Comparison of ENCODE assay signal across 16 cellular contexts in the genomic region with DNA sequence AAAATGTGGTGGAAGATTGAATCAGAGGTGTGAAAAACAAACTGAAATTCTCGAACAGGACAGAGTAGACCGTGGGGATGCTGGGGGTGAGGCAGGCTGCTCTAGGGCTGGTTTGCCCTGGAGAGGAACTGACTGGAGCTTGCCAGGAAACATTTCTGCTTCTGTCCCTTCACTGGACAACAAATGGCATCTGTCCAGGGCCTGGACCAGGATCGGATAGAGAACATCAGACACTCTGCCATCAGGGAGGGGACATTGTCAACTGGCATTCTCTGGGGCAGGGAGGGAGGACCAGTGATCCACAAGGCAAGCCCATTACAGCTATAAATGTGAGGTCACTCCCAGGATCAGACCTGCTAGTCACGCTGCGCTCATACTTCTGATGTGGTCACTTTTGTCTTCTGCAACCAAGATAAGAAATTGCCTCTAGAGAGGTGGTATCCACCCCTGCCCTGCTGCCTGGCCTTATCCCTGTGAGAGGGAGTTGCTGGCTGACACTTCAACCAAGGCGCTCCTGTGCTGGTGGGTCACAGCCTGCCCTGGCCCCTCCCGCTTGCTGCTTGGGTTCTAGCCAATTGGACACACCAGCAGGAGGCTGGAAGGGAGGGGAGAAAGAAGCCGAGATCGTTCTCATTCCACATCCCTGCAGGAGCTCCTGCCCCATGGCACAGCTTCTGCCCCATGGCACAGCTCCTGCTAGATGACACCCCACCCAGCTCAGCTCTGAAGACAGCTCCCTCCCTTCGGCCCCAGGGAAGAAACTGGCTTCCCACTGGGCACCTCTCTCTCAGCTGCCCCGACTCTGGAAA. TPM values are rescaled to one million over a fixed set of nuclear protein-coding genes. Genes with fewer than 3 reads are reported as not detected.
DNase-seq lines count a peak whose midpoint lies in the region; ATAC-seq and TF ChIP-seq lines count a peak whose summit lies in the region.
"Had no signal": no experiment of that assay in that cellular context is flagged by ENCODE, and none has a peak within 500 bp of the region (broad histone marks: within the 10 kb centered on the region; RNA-seq: fewer than 3 reads in every experiment).

No MANE protein-coding gene starts in this region.

- H3K27me3 ChIP-seq in PC-3 (ENCODE audit: low read length) = no peaks in the 10 kb centered on the region
- no peaks in the 10 kb centered on the region for H3K27me3 ChIP-seq in SK-N-SH (ENCODE audit: insufficient read depth)
- H3K27me3 ChIP-seq: ascending aorta had no signal

- H3K4me1 ChIP-seq in PC-3 (ENCODE audit: insufficient read depth, low read length) (no peaks in the 10 kb centered on the region), SK-N-SH (ENCODE audit: control insufficient read depth in 1 of 2, insufficient read depth in 2 of 2, low read depth in 1 of 2, low read length in 1 of 2) (peaks cover 0 to 5% of the 10 kb centered on the region in 2 experiments; a peak in 1 of 4 replicates)
- H3K4me1 ChIP-seq: ascending aorta, psoas muscle, transverse colon had no signal

- H3F3A ChIP-seq in PC-3 (ENCODE audit: low read length, unreplicated experiment) (no peaks in the 10 kb centered on the region), SK-N-SH (replicated peaks; ENCODE audit: insufficient read depth) (no peaks in the 10 kb centered on the region)

- BruUV-seq in PC-3 (replicated peaks; lab: Mats Ljungman, UMichigan) = no TSS peak

- H3K36me3 Mint-ChIP-seq in T-helper 2 cell treated with Interferon-gamma antibody and Interleukin-4, amounts not matched to agents 5 μg/mL and 100 μg/mL, for 36 hours (ENCODE audit: low read depth) = no peaks in the 10 kb centered on the region
- H3K36me3 Mint-ChIP-seq: immature natural killer cell had no signal

- peak; percentile 35; the same call in 1 of the 2 replicates for ATAC-seq in PC-3

- no peak overlapping the region for H2AFZ ChIP-seq in PC-3 (ENCODE audit: low read length)
- no peak overlapping the region for H2AFZ ChIP-seq in SK-N-SH (ENCODE audit: low read depth)

- DNase-seq in CMK (ENCODE audit: low read depth) = peak; percentile 49
- no peak for DNase-seq in PC-3
- peak; percentile 23 for DNase-seq in fibroblast of the aortic adventitia (ENCODE audit: low read depth)
- DNase-seq in midbrain (lab: John Stamatoyannopoulos, UW) = peak; percentile 30
- DNase-seq in SK-N-SH = no peak
- no peak for DNase-seq in activated CD8-positive, alpha-beta memory T cell treated with anti-CD3 and anti-CD28 coated beads, Interleukin-2, amount 50 U/mL, for 48 hours
- no peak for DNase-seq in GDM1 (lab: John Stamatoyannopoulos, UW)
- DNase-seq in T-helper 2 cell treated with Interferon-gamma antibody and Interleukin-4, amounts not matched to agents 5 μg/mL and 100 μg/mL, for 36 hours (ENCODE audit: low spot score) = no peak
- DNase-seq: activated CD4-positive, alpha-beta T cell treated with anti-CD3 and anti-CD28 coated beads for 1 hour; activated T-cell treated with anti-CD3 and anti-CD28 coated beads, Interleukin-2, amount 50 U/mL, for 48 hours; immature natural killer cell; NCI-H1092; psoas muscle; stimulated activated CD4-positive, alpha-beta T cell treated with anti-CD3 and anti-CD28 coated beads, Interleukin-1b, Interleukin-23, amount 100 ng/mL, for 48 hours; transverse colon had no signal

- no peaks in the 10 kb centered on the region for H3K9me3 Mint-ChIP-seq in T-helper 2 cell treated with Interferon-gamma antibody and Interleukin-4, amounts not matched to agents 5 μg/mL and 100 μg/mL, for 36 hours
- H3K9me3 Mint-ChIP-seq: immature natural killer cell had no signal

- no peaks in the 10 kb centered on the region for H3K4me1 Mint-ChIP-seq in T-helper 2 cell treated with Interferon-gamma antibody and Interleukin-4, amounts not matched to agents 5 μg/mL and 100 μg/mL, for 36 hours (ENCODE audit: low read depth)
- H3K4me1 Mint-ChIP-seq: immature natural killer cell had no signal

- no peak overlapping the region for H3K4me2 ChIP-seq in PC-3 (ENCODE audit: low read length)
- H3K4me2 ChIP-seq in SK-N-SH = no peak overlapping the region

- H3K36me3 ChIP-seq in PC-3 (ENCODE audit: low read depth, low read length) (no peaks in the 10 kb centered on the region), SK-N-SH (replicated peaks in 1 of 2; ENCODE audit: control insufficient read depth in 1 of 2, insufficient read depth in 2 of 2, low read length in 1 of 2) (no peaks in the 10 kb centered on the region)
- H3K36me3 ChIP-seq: ascending aorta, transverse colon had no signal

- no peak overlapping the region for H3K4me3 Mint-ChIP-seq in T-helper 2 cell treated with Interferon-gamma antibody and Interleukin-4, amounts not matched to agents 5 μg/mL and 100 μg/mL, for 36 hours
- H3K4me3 Mint-ChIP-seq: immature natural killer cell had no signal

- POLR2A ChIA-PET in PC-3 (lab: Charles Lee; ENCODE audit: unreplicated experiment) (no interaction called here), SK-N-SH (lab: Yijun Ruan, JAX) (no interaction called here)

- 64% methylated on average over 9 of the region's 11 CpGs for WGBS in SK-N-SH (ENCODE audit: low lambda C conversion rate)

- TF ChIP-seq RAD21 in SK-N-SH (IDR thresholded peaks at IDR 0.05; ENCODE audit: low read length) = no peak

- TF ChIP-seq EP300 in SK-N-SH (IDR thresholded peaks at IDR 0.05; ENCODE audit: borderline replicate concordance in 1 of 2, low read depth in 1 of 2, low read length in 1 of 2) = no peak

- no peak overlapping the region for H3K27ac ChIP-seq in PC-3 (ENCODE audit: low read length)
- H3K27ac ChIP-seq in SK-N-SH (ENCODE audit: low read depth in 2 of 2, low read length in 1 of 2) = no peak overlapping the region
- H3K27ac ChIP-seq: ascending aorta, psoas muscle, transverse colon had no signal

- no peaks in the 10 kb centered on the region for H3K79me2 ChIP-seq in PC-3 (ENCODE audit: low read length)
- H3K79me2 ChIP-seq in SK-N-SH (ENCODE audit: insufficient read depth) = no peaks in the 10 kb centered on the region

- no peaks in the 10 kb centered on the region for H4K20me1 ChIP-seq in PC-3 (ENCODE audit: low read length)
- H4K20me1 ChIP-seq in SK-N-SH (ENCODE audit: insufficient read depth) = no peaks in the 10 kb centered on the region

- peaks cover 3% of the 10 kb centered on the region for H3K27me3 Mint-ChIP-seq in T-helper 2 cell treated with Interferon-gamma antibody and Interleukin-4, amounts not matched to agents 5 μg/mL and 100 μg/mL, for 36 hours (ENCODE audit: low read depth)

- H3K4me3 ChIP-seq in PC-3 (ENCODE audit: low read length) (no peak overlapping the region), fibroblast of the aortic adventitia (ENCODE audit: low read depth, low read length) (no peak overlapping the region), SK-N-SH (ENCODE audit: low read depth in 2 of 2, low read length in 1 of 2) (no peak overlapping the region)
- H3K4me3 ChIP-seq: ascending aorta, psoas muscle, transverse colon had no signal

- H3K9me2 ChIP-seq in PC-3 (replicated peaks; ENCODE audit: low read length) (no peaks in the 10 kb centered on the region), SK-N-SH (no peaks in the 10 kb centered on the region)

- no peak for TF ChIP-seq CTCF in PC-3 (conservative IDR thresholded peaks at IDR 0.05; ENCODE audit: low read depth, low read length)
- no peak for TF ChIP-seq CTCF in fibroblast of the aortic adventitia (IDR thresholded peaks at IDR 0.05; ENCODE audit: insufficient read depth, low read length)
- no peak for TF ChIP-seq CTCF in SK-N-SH (IDR thresholded peaks at IDR 0.05)

- CTCF ChIA-PET in PC-3 (lab: Charles Lee) = interaction anchor here (0.7 kb wide), 1 partner anchor 184 kb away, joined by 11 read pairs; no protein-coding TSS in a partner anchor
- CTCF ChIA-PET in SK-N-SH (lab: Yijun Ruan, JAX) = interaction anchor here (0.9 to 14.3 kb wide), 8 partner anchors 8 to 522 kb away, joined by 3 to 214 read pairs (median 7); a partner anchor contains a TSS

- H3K9me3 ChIP-seq in PC-3 (ENCODE audit: low read length) = no peaks in the 10 kb centered on the region
- no peaks in the 10 kb centered on the region for H3K9me3 ChIP-seq in SK-N-SH
- H3K9me3 ChIP-seq: ascending aorta, psoas muscle, transverse colon had no signal

- H3K27ac Mint-ChIP-seq in T-helper 2 cell treated with Interferon-gamma antibody and Interleukin-4, amounts not matched to agents 5 μg/mL and 100 μg/mL, for 36 hours = no peak overlapping the region
- H3K27ac Mint-ChIP-seq: immature natural killer cell had no signal

- intact Hi-C loops in PC-3 (cut with micrococcal nuclease) = no loop called here

- H3K9ac ChIP-seq in PC-3 (ENCODE audit: low read length) (no peak overlapping the region), SK-N-SH (no peak overlapping the region)

TF ChIP-seq in SK-N-SH, 30 proteins besides CTCF, POLR2A, EP300 and RAD21 (continues in another document):
- no peak for TF ChIP-seq RCOR1 (IDR thresholded peaks at IDR 0.05; ENCODE audit: low read length)
- no peak for TF ChIP-seq ELF1 (IDR thresholded peaks at IDR 0.05)
- no peak for TF ChIP-seq NFIC (IDR thresholded peaks at IDR 0.05; ENCODE audit: borderline replicate concordance)
- no peak for TF ChIP-seq TEAD4 (IDR thresholded peaks at IDR 0.05; ENCODE audit: borderline replicate concordance, insufficient read depth)
- no peak for TF ChIP-seq GATA2 (CRISPR knock-in tag; IDR thresholded peaks at IDR 0.05)
- TF ChIP-seq, protein P1, sequence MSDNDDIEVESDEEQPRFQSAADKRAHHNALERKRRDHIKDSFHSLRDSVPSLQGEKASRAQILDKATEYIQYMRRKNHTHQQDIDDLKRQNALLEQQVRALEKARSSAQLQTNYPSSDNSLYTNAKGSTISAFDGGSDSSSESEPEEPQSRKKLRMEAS (IDR thresholded peaks at IDR 0.05; ENCODE audit: low read depth) = no peak
- TF ChIP-seq MXI1 (IDR thresholded peaks at IDR 0.05; ENCODE audit: low read depth, low read length) = no peak
- no peak for TF ChIP-seq TAF1 (IDR thresholded peaks at IDR 0.05; ENCODE audit: borderline replicate concordance, low read depth, low read length)
- TF ChIP-seq SIN3A (IDR thresholded peaks at IDR 0.05; ENCODE audit: borderline replicate concordance, low read depth, low read length) = no peak
- TF ChIP-seq POLR2AphosphoS5 (IDR thresholded peaks at IDR 0.05; ENCODE audit: low read depth, low read length) = no peak

RNA-seq across cellular contexts. Expression of a gene that starts 8.7 kb away (rescaled TPM):
- total RNA-seq in PC-3 (2014; rRNA removed) = not detected in 2 replicates
- not detected in 2 replicates for total RNA-seq in fibroblast of the aortic adventitia (ENCODE audit: low replicate concordance)
- not detected in 2 replicates for polyA plus RNA-seq in SK-N-SH (2012; rRNA removed)
- polyA plus RNA-seq in SK-N-SH (2012; cell fraction: cytosol; rRNA removed) = not detected in 2 replicates
- 0.11 and 0.17 TPM in 2 replicates for polyA plus RNA-seq in SK-N-SH (2012; cell fraction: nucleus; rRNA removed)
- total RNA-seq: ascending aorta had no signal

RNA-seq across cellular contexts. Expression of a gene that starts 44.0 kb away (rescaled TPM):
- total RNA-seq in PC-3 (2014; rRNA removed) (22.8 and 24.5 TPM in 2 replicates), fibroblast of the aortic adventitia (ENCODE audit: low replicate concordance) (24.9 and 36.3 TPM in 2 replicates)
- 16.4 and 17.9 TPM in 2 replicates for polyA plus RNA-seq in SK-N-SH (2012; rRNA removed)
- polyA plus RNA-seq in SK-N-SH (2012; cell fraction: cytosol; rRNA removed) = 7.1 and 10.7 TPM in 2 replicates
- polyA plus RNA-seq in SK-N-SH (2012; cell fraction: nucleus; rRNA removed) = 48.6 and 53.9 TPM in 2 replicates

Comparison
In these comparisons a context has a peak if more than half of its experiments do, and no peak if none do; other contexts are left out.
1. DNase-seq: peak in CMK (single experiment), fibroblast of the aortic adventitia (single experiment) and midbrain (single experiment); none in PC-3 (single experiment), SK-N-SH (single experiment), activated CD8-positive, alpha-beta memory T cell treated with anti-CD3 and anti-CD28 coated beads, Interleukin-2, amount 50 U/mL, for 48 hours (single experiment), GDM1 (single experiment) and T-helper 2 cell treated with Interferon-gamma antibody and Interleukin-4, amounts not matched to agents 5 μg/mL and 100 μg/mL, for 36 hours (single experiment).